Comparison of ENCODE assay signal across 35 cellular contexts in the genomic region with DNA sequence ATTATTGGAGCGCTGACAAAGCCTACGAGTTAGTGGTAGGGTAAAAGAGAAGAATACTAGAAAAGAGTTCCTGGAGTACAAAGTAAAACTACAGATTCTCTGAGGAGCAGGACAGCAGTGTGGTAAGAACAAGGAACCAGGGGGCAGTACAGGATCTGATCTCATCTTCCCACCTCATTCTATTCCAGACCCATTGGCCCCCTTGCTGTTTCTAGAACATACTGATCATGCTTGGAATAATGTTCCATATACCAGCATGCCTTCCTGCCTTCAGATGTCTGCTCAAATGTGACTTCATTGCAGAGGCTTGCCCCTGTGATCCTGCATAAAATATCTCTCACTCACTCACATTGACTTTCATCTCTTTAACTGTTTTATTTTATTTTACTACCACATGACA. TPM values are rescaled to one million over a fixed set of nuclear protein-coding genes. Genes with fewer than 3 reads are reported as not detected.
"Had no signal": no experiment of that assay in that cellular context is flagged by ENCODE, and none has a peak within 500 bp of the region (broad histone marks: within the 10 kb centered on the region; RNA-seq: fewer than 3 reads in every experiment).

No MANE protein-coding gene starts in this region.

- DNase-seq: effector memory CD8-positive, alpha-beta T cell; foreskin fibroblast; gastrocnemius medialis; head of caudate nucleus; kidney; mucosa of descending colon; naive thymus-derived CD4-positive, alpha-beta T cell; right lobe of liver; stimulated activated CD4-positive, alpha-beta T cell treated with anti-CD3 and anti-CD28 coated beads, Interleukin-12 subunit alpha, Interleukin-12 subunit beta, amount 100 ng/mL, for 4 hours; stimulated activated CD4-positive, alpha-beta T cell treated with anti-CD3 and anti-CD28 coated beads, Interleukin-1b, Interleukin-23, amount 100 ng/mL, for 48 hours; stimulated activated CD4-positive, alpha-beta T cell treated with anti-CD3 and anti-CD28 coated beads, Interleukin-4, amount 100 ng/mL, for 1 hour; stimulated activated CD8-positive, alpha-beta memory T cell treated with anti-CD3 and anti-CD28 coated beads, Interleukin-4, amount 100 ng/mL, for 48 hours; stimulated activated naive CD4-positive, alpha-beta T cell; stimulated activated naive CD8-positive, alpha-beta T cell treated with anti-CD3 and anti-CD28 coated beads, Interleukin-15, amount 100 ng/mL, for 72 hours; transverse colon; upper lobe of right lung; uterus had no signal

- H3K36me3 ChIP-seq: gastrocnemius medialis, neural progenitor cell, right lobe of liver, suprapubic skin, transverse colon, upper lobe of right lung, uterus had no signal

- H3K79me2 ChIP-seq: parathyroid adenoma had no signal

- H3K9ac ChIP-seq: neural progenitor cell, parathyroid adenoma had no signal

- H3K4me1 ChIP-seq: gastrocnemius medialis, neural progenitor cell, parathyroid adenoma, right lobe of liver, upper lobe of right lung, uterus had no signal

- H2AFZ ChIP-seq: neural progenitor cell, parathyroid adenoma had no signal

- ATAC-seq: effector memory CD8-positive, alpha-beta T cell; esophagus mucosa; gastrocnemius medialis; left lobe of liver; mucosa of descending colon; naive thymus-derived CD4-positive, alpha-beta T cell; right lobe of liver; stimulated activated naive CD8-positive, alpha-beta T cell treated with anti-CD3 and anti-CD28 coated beads, Interleukin-15, amount 100 ng/mL, for 72 hours; upper lobe of right lung had no signal

- H3K4me3 ChIP-seq: coronary artery, gastrocnemius medialis, lung, mucosa of descending colon, neural progenitor cell, right lobe of liver, smooth muscle cell, suprapubic skin, transverse colon, upper lobe of right lung, uterus had no signal

- FAIRE-seq: kidney had no signal

- H3K27me3 ChIP-seq: gastrocnemius medialis, right lobe of liver, transverse colon, uterus had no signal

- H3K4me2 ChIP-seq: neural progenitor cell, smooth muscle cell had no signal

- H3K36me3 Mint-ChIP-seq: memory B cell; mesothelial cell of epicardium; naive thymus-derived CD4-positive, alpha-beta T cell; neural progenitor cell had no signal

- H3K9me3 Mint-ChIP-seq: effector memory CD8-positive, alpha-beta T cell; memory B cell; mesothelial cell of epicardium; naive thymus-derived CD4-positive, alpha-beta T cell; nephron; neural progenitor cell; stimulated activated naive CD8-positive, alpha-beta T cell treated with anti-CD3 and anti-CD28 coated beads, Interleukin-15, amount 100 ng/mL, for 72 hours had no signal

- H3K27me3 Mint-ChIP-seq: memory B cell had no signal

- H3K9me3 ChIP-seq: gastrocnemius medialis, mucosa of descending colon, right lobe of liver, suprapubic skin, transverse colon, upper lobe of right lung, uterus had no signal

- H3K27ac Mint-ChIP-seq: effector memory CD8-positive, alpha-beta T cell; memory B cell; mesothelial cell of epicardium; naive thymus-derived CD4-positive, alpha-beta T cell; nephron; neural progenitor cell; progenitor cell of endocrine pancreas; stimulated activated naive CD8-positive, alpha-beta T cell treated with anti-CD3 and anti-CD28 coated beads, Interleukin-15, amount 100 ng/mL, for 72 hours had no signal

- H3K4me3 Mint-ChIP-seq: effector memory CD8-positive, alpha-beta T cell; memory B cell; mesothelial cell of epicardium; naive thymus-derived CD4-positive, alpha-beta T cell; nephron; neural progenitor cell; stimulated activated naive CD8-positive, alpha-beta T cell treated with anti-CD3 and anti-CD28 coated beads, Interleukin-15, amount 100 ng/mL, for 72 hours had no signal

- H3K27ac ChIP-seq: coronary artery, epithelial cell of prostate, gastrocnemius medialis, neural progenitor cell, parathyroid adenoma, right lobe of liver, suprapubic skin, transverse colon, upper lobe of right lung, uterus had no signal

RNA-seq across cellular contexts. Expression of a gene that starts 19.3 kb away (rescaled TPM):
- total RNA-seq: dermis microvascular lymphatic vessel endothelial cell; esophagus mucosa; gastrocnemius medialis; glomerular endothelial cell; kidney; left lobe of liver; liver; lung; mesothelial cell of epicardium; mucosa of descending colon; naive thymus-derived CD4-positive, alpha-beta T cell; osteoblast; progenitor cell of endocrine pancreas; right lobe of liver; smooth muscle cell; suprapubic skin; upper lobe of right lung; uterus had no signal
- polyA plus RNA-seq: liver; lung; naive thymus-derived CD4-positive, alpha-beta T cell; thymus had no signal

RNA-seq across cellular contexts. Expression of a gene that starts 43.0 kb away (rescaled TPM):
- total RNA-seq: naive thymus-derived CD4-positive, alpha-beta T cell had no signal
- polyA plus RNA-seq: naive thymus-derived CD4-positive, alpha-beta T cell had no signal
